ENCODE assay signal across 14 cellular contexts in the genomic region with DNA sequence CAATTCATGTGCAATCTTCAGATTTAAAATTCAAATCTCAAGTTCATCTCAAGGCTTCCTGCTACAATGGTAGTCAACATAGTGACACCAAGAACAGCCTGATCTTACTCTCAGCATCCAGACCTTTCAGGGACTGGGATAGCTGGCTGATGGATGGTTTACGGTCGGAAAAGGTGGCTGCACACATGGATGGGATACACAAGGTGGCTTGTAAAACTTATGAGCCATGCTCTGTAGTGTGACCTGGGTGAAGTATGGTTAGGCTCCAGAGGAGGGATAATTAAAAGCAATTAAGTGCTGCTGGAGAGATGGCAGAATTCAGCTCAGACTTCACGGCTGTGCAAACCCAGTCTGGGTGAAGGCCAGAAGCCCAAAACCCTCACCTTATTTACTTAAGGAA.
"Had no signal": no experiment of that assay in that cellular context is flagged by ENCODE, and none has a peak within 500 bp of the region (broad histone marks: within the 10 kb centered on the region; RNA-seq: fewer than 3 reads in every experiment).

No MANE protein-coding gene starts in this region.

- DNase-seq: activated CD4-positive, alpha-beta memory T cell treated with anti-CD3 and anti-CD28 coated beads for 36 hours; activated CD4-positive, alpha-beta T cell treated with anti-CD3 and anti-CD28 coated beads for 4 hours; activated naive CD4-positive, alpha-beta T cell; activated naive CD8-positive, alpha-beta T cell treated with anti-CD3 and anti-CD28 coated beads, Interleukin-2, amount 10 ng/mL, durations not matched to agents 7 days and 5 days; activated T-cell treated with anti-CD3 and anti-CD28 coated beads for 4 hours; amygdala; body of pancreas; caudate nucleus; effector memory CD8-positive, alpha-beta T cell; esophagus squamous epithelium; stimulated activated CD4-positive, alpha-beta T cell treated with anti-CD3 and anti-CD28 coated beads, Interleukin-2, amount 100 ng/mL, for 24 hours; stimulated activated naive CD8-positive, alpha-beta T cell treated with anti-CD3 and anti-CD28 coated beads, Interleukin-15, Interleukin-2, amounts not matched to agents 100 U/mL and 50 U/mL, for 24 hours; substantia nigra; tibial artery had no signal
